12 cellular contexts compared by ENCODE assay signal in genomic region chr2:8602809-8603208, GRCh38.
DNase-seq lines count a peak whose midpoint lies in the region; ATAC-seq, FAIRE-seq and TF ChIP-seq lines count a peak whose summit lies in the region.
"Had no signal": no experiment of that assay in that cellular context is flagged by ENCODE, and none has a peak within 500 bp of the region (broad histone marks: within the 10 kb centered on the region; RNA-seq: fewer than 3 reads in every experiment).

No MANE protein-coding gene starts in this region.

- H3K9me3 ChIP-seq in HCT116 (ENCODE audit: control insufficient read depth in 1 of 2, insufficient read depth in 1 of 2, low read depth in 1 of 2, low read length in 2 of 2) (no peaks in the 10 kb centered on the region), gastrocnemius medialis (no peaks in the 10 kb centered on the region)

- TF ChIP-seq POLR2A in GM12891 (IDR thresholded peaks at IDR 0.05; ENCODE audit: low read depth, low read length) (no peak), HCT116 (IDR thresholded peaks at IDR 0.05; ENCODE audit: borderline replicate concordance, extremely low read depth, insufficient read depth, insufficient read length) (no peak), NB4 (IDR thresholded peaks at IDR 0.05; ENCODE audit: extremely low read depth, insufficient read length) (no peak), gastrocnemius medialis (IDR thresholded peaks at IDR 0.05) (no peak)

- in situ Hi-C loops in gastrocnemius medialis (cut with MboI; ENCODE audit: low sequenced_read_pairs in 4 of 4) = no loop called here

- no peaks in the 10 kb centered on the region for H3K27me3 ChIP-seq in HCT116 (ENCODE audit: insufficient read depth, low read length)
- no peaks in the 10 kb centered on the region for H3K27me3 ChIP-seq in gastrocnemius medialis

- H4K20me1 ChIP-seq in HCT116 (ENCODE audit: insufficient read depth) = no peaks in the 10 kb centered on the region

- H2AFZ ChIP-seq in HCT116 (ENCODE audit: low read depth, low read length, poor library complexity, severe bottlenecking) = peak overlapping the region; percentile 56

- DNase-seq in GM12891 (ENCODE audit: insufficient read length, low spot score) (no peak), HCT116 (ENCODE audit: low read depth, low spot score) (no peak), NB4 (ENCODE audit: low read depth) (peak; percentile 48), medulla oblongata (ENCODE audit: extremely low spot score) (peak; percentile 60), DMS 273 (lab: John Stamatoyannopoulos, UW; ENCODE audit: unreplicated experiment) (no peak), gastrocnemius medialis (no peak)
- DNase-seq in activated T-cell treated with anti-CD3 and anti-CD28 coated beads, Interleukin-2, amount 50 U/mL, for 48 hours = no peak
- DNase-seq: activated CD8-positive, alpha-beta memory T cell treated with anti-CD3 and anti-CD28 coated beads, Interleukin-2, amount 10 ng/mL, durations not matched to agents 7 days and 5 days; NCI-H446 treated with DMSO at 0.1 percent for 48 hours; substantia nigra had no signal

- no peaks in the 10 kb centered on the region for H3K36me3 ChIP-seq in HCT116 (ENCODE audit: control insufficient read depth in 1 of 2, insufficient read depth in 2 of 2, low read length in 2 of 2)
- no peaks in the 10 kb centered on the region for H3K36me3 ChIP-seq in gastrocnemius medialis

- H3K9ac ChIP-seq in HCT116 (ENCODE audit: low read length) = no peak overlapping the region

- ATAC-seq in HCT116 = no peak
- ATAC-seq in HG03439 (IDR thresholded peaks at IDR 0.05; ENCODE audit: unreplicated experiment) = no peak
- ATAC-seq in gastrocnemius medialis = no peak
- ATAC-seq: activated CD8-positive, alpha-beta memory T cell treated with anti-CD3 and anti-CD28 coated beads, Interleukin-2, amount 10 ng/mL, durations not matched to agents 7 days and 5 days had no signal

- H3K27ac ChIP-seq in HCT116 (ENCODE audit: low read depth, low read length) (no peak overlapping the region), gastrocnemius medialis (no peak overlapping the region)
- H3K27ac ChIP-seq: epithelial cell of prostate had no signal

- no peak for TF ChIP-seq RAD21 in HCT116 (IDR thresholded peaks at IDR 0.05; ENCODE audit: low read depth)

- H3K9me2 ChIP-seq in HCT116 (ENCODE audit: insufficient read depth) = 0 out of 2 replicates have a peak, but pooled peaks cover 3% of the 10 kb centered on the region

- FAIRE-seq in GM12891 (lab: Jason Lieb, UNC) = peak; percentile 16

- BruUV-seq in HCT116 (replicated peaks; lab: Mats Ljungman, UMichigan) = no TSS peak

- POLR2A ChIA-PET in HCT116 (lab: Charles Lee) = no interaction called here

- no peaks in the 10 kb centered on the region for H3K79me2 ChIP-seq in HCT116 (ENCODE audit: insufficient read depth, low read length)

- TF ChIP-seq CTCF in HCT116 (IDR thresholded peaks at IDR 0.05 in 2 of 3, conservative IDR thresholded peaks at IDR 0.05 in 1 of 3; ENCODE audit: borderline replicate concordance in 1 of 3, insufficient read depth in 1 of 3, low read depth in 2 of 3, low read length in 2 of 3) = no peak
- no peak for TF ChIP-seq CTCF in NB4 (IDR thresholded peaks at IDR 0.05; ENCODE audit: low read depth, low read length)
- no peak for TF ChIP-seq CTCF in gastrocnemius medialis (IDR thresholded peaks at IDR 0.05 in 4 of 5, conservative IDR thresholded peaks at IDR 0.05 in 1 of 5)

- RAD21 ChIA-PET in HCT116 (lab: Charles Lee; ENCODE audit: low non-redundant PET in 1 of 2, low total read pairs in 2 of 2, uncharacterized antibody in 2 of 2, unreplicated experiment in 2 of 2) = no interaction called here

- CTCF ChIA-PET in HCT116 (lab: Charles Lee) = no interaction called here

- H3K4me1 ChIP-seq in HCT116 (ENCODE audit: control insufficient read depth in 1 of 2, insufficient read depth in 2 of 2, low read length in 2 of 2) = peaks cover 9 to 30% of the 10 kb centered on the region in 2 experiments
- H3K4me1 ChIP-seq in gastrocnemius medialis = no peaks in the 10 kb centered on the region

- intact Hi-C loops in HCT116 (cut with micrococcal nuclease) (no loop called here), gastrocnemius medialis (cut with DNase I; ENCODE audit: low total_unique reads) (no loop called here)

- peak overlapping the region; percentile 18; the same call in 1 of the 2 replicates for H3K4me2 ChIP-seq in HCT116 (ENCODE audit: low read length)

- no peak overlapping the region for H3K4me3 ChIP-seq in HCT116 (replicated peaks in 1 of 2; ENCODE audit: low read depth in 1 of 2, low read length in 2 of 2)
- no peak overlapping the region for H3K4me3 ChIP-seq in NB4 (ENCODE audit: low read depth, low read length)
- no peak overlapping the region for H3K4me3 ChIP-seq in gastrocnemius medialis

TF ChIP-seq in GM12891, 5 proteins besides CTCF, POLR2A, EP300 and RAD21:
- TF ChIP-seq TAF1 (IDR thresholded peaks at IDR 0.05; ENCODE audit: low read depth, low read length) (no peak), SPI1 (IDR thresholded peaks at IDR 0.05; ENCODE audit: low read depth, low read length) (peak; percentile 94)
TF ChIP-seq in GM12891: peak in this region for 1.

TF ChIP-seq in HCT116, 20 proteins besides CTCF, POLR2A, EP300 and RAD21:
- TF ChIP-seq ZFX (IDR thresholded peaks at IDR 0.05) = no peak
- no peak; the same call in 1 of the 2 replicates for TF ChIP-seq JUND (IDR thresholded peaks at IDR 0.05)
- TF ChIP-seq TCF7L2 (IDR thresholded peaks at IDR 0.05; ENCODE audit: borderline replicate concordance, extremely low read depth, insufficient read depth, insufficient read length) = no peak
- TF ChIP-seq CBX3 (IDR thresholded peaks at IDR 0.05; ENCODE audit: low read depth) = 0 out of 2 replicates have a peak, but pooled peaks have one; percentile 40
- no peak for TF ChIP-seq YY1 (IDR thresholded peaks at IDR 0.05; ENCODE audit: extremely low read depth, insufficient replicate concordance, low read depth, low read length)
- TF ChIP-seq EZH2phosphoT487 (IDR thresholded peaks at IDR 0.05; ENCODE audit: borderline replicate concordance) = no peak
- TF ChIP-seq EGR1 (IDR thresholded peaks at IDR 0.05; ENCODE audit: low read depth) = no peak
- TF ChIP-seq ZNF274 (IDR thresholded peaks at IDR 0.05; ENCODE audit: low read depth, low read length) = no peak
- no peak for TF ChIP-seq CEBPB (IDR thresholded peaks at IDR 0.05; ENCODE audit: low read depth)
- TF ChIP-seq ELF1 (IDR thresholded peaks at IDR 0.05; ENCODE audit: borderline replicate concordance, low read depth) = no peak
- peak; percentile 64 for TF ChIP-seq SP1 (IDR thresholded peaks at IDR 0.05; ENCODE audit: low read depth)
- TF ChIP-seq POLR2AphosphoS5 (IDR thresholded peaks at IDR 0.05; ENCODE audit: low read depth, low read length) = no peak
- TF ChIP-seq ZBTB33 (IDR thresholded peaks at IDR 0.05; ENCODE audit: extremely low read depth, insufficient replicate concordance, low read length) = no peak
- peak; percentile 46 for TF ChIP-seq FOSL1 (IDR thresholded peaks at IDR 0.05; ENCODE audit: low read depth)

Comparison
In these comparisons a context has a peak if more than half of its experiments do, and no peak if none do; other contexts are left out.
1. DNase-seq: peak in NB4 (single experiment) and medulla oblongata (single experiment); none in GM12891 (single experiment), HCT116 (single experiment), activated T-cell treated with anti-CD3 and anti-CD28 coated beads, Interleukin-2, amount 50 U/mL, for 48 hours (0 of 2), DMS 273 (single experiment) and gastrocnemius medialis (0 of 2).